Comparison of ENCODE assay signal across 29 cellular contexts in genomic region chr12:23742574-23742973, GRCh38.
"Had no signal": no experiment of that assay in that cellular context is flagged by ENCODE, and none has a peak within 500 bp of the region (broad histone marks: within the 10 kb centered on the region; RNA-seq: fewer than 3 reads in every experiment).

No MANE protein-coding gene starts in this region.

- FAIRE-seq: urothelium cell line had no signal

- H3K9me3 ChIP-seq: stomach, suprapubic skin, testis, thoracic aorta, thyroid gland, tibial artery, tibial nerve, transverse colon, upper lobe of left lung, upper lobe of right lung, uterus, vagina had no signal

- H3K27ac ChIP-seq: stomach, suprapubic skin, testis, thoracic aorta, thyroid gland, tibial artery, tibial nerve, transverse colon, upper lobe of left lung, upper lobe of right lung, uterus, vagina had no signal

- H3K4me3 ChIP-seq: stomach, suprapubic skin, testis, thoracic aorta, thyroid gland, tibial artery, tibial nerve, transverse colon, upper lobe of left lung, upper lobe of right lung, uterus, vagina had no signal

- H3K27ac Mint-ChIP-seq: stimulated activated effector memory CD8-positive, alpha-beta T cell treated with anti-CD3 and anti-CD28 coated beads, Interleukin-12 subunit alpha, Interleukin-12 subunit beta, amount 100 ng/mL, for 72 hours; stimulated activated memory B cell treated with anti-CD40 and anti-IgM and Interleukin-4, amounts not matched to agents 10 μg/mL and 1 μg/mL and 100 μg/mL, for 72 hours; stimulated activated naive B cell treated with anti-CD40 and anti-IgM and Interleukin-4, amounts not matched to agents 10 μg/mL and 1 μg/mL and 100 μg/mL, for 72 hours; stimulated activated naive CD8-positive, alpha-beta T cell treated with anti-CD3 and anti-CD28 coated beads, Interleukin-15, amount 100 ng/mL, for 72 hours; stimulated activated naive CD8-positive, alpha-beta T cell treated with anti-CD3 and anti-CD28 coated beads, Interleukin-15, Interleukin-2, amounts not matched to agents 100 ng/mL and 50 ng/mL, for 24 hours; type B pancreatic cell had no signal

- H3K36me3 ChIP-seq: thoracic aorta, thyroid gland, transverse colon, upper lobe of left lung, upper lobe of right lung, uterus had no signal

- H3K27me3 ChIP-seq: stomach, suprapubic skin, testis, thyroid gland, tibial artery, tibial nerve, transverse colon, upper lobe of left lung, upper lobe of right lung, uterus, vagina had no signal

- H3K4me1 ChIP-seq: stomach, suprapubic skin, testis, thyroid gland, tibial artery, tibial nerve, transverse colon, upper lobe of left lung, upper lobe of right lung, uterus, vagina had no signal

- ATAC-seq: stimulated activated effector memory CD8-positive, alpha-beta T cell treated with anti-CD3 and anti-CD28 coated beads, Interleukin-12 subunit alpha, Interleukin-12 subunit beta, amount 100 ng/mL, for 72 hours; stimulated activated memory B cell treated with anti-CD40 and anti-IgM and Interleukin-4, amounts not matched to agents 10 μg/mL and 1 μg/mL and 100 μg/mL, for 72 hours; stimulated activated naive B cell treated with anti-CD40 and anti-IgM and Interleukin-4, amounts not matched to agents 10 μg/mL and 1 μg/mL and 100 μg/mL, for 72 hours; stimulated activated naive CD8-positive, alpha-beta T cell treated with anti-CD3 and anti-CD28 coated beads, Interleukin-15, amount 100 ng/mL, for 72 hours; stimulated activated naive CD8-positive, alpha-beta T cell treated with anti-CD3 and anti-CD28 coated beads, Interleukin-15, Interleukin-2, amounts not matched to agents 100 U/mL and 50 U/mL, for 24 hours; upper lobe of right lung had no signal

- H3K4me3 Mint-ChIP-seq: stimulated activated effector memory CD8-positive, alpha-beta T cell treated with anti-CD3 and anti-CD28 coated beads, Interleukin-12 subunit alpha, Interleukin-12 subunit beta, amount 100 ng/mL, for 72 hours; stimulated activated memory B cell treated with anti-CD40 and anti-IgM and Interleukin-4, amounts not matched to agents 10 μg/mL and 1 μg/mL and 100 μg/mL, for 72 hours; stimulated activated naive B cell treated with anti-CD40 and anti-IgM and Interleukin-4, amounts not matched to agents 10 μg/mL and 1 μg/mL and 100 μg/mL, for 72 hours; stimulated activated naive CD8-positive, alpha-beta T cell treated with anti-CD3 and anti-CD28 coated beads, Interleukin-15, amount 100 ng/mL, for 72 hours; stimulated activated naive CD8-positive, alpha-beta T cell treated with anti-CD3 and anti-CD28 coated beads, Interleukin-15, Interleukin-2, amounts not matched to agents 100 ng/mL and 50 ng/mL, for 24 hours; type B pancreatic cell had no signal

- H3K27me3 Mint-ChIP-seq: stimulated activated memory B cell treated with anti-CD40 and anti-IgM and Interleukin-4, amounts not matched to agents 10 μg/mL and 1 μg/mL and 100 μg/mL, for 72 hours; stimulated activated naive B cell treated with anti-CD40 and anti-IgM and Interleukin-4, amounts not matched to agents 10 μg/mL and 1 μg/mL and 100 μg/mL, for 72 hours; stimulated activated naive CD8-positive, alpha-beta T cell treated with anti-CD3 and anti-CD28 coated beads, Interleukin-15, amount 100 ng/mL, for 72 hours; stimulated activated naive CD8-positive, alpha-beta T cell treated with anti-CD3 and anti-CD28 coated beads, Interleukin-15, Interleukin-2, amounts not matched to agents 100 ng/mL and 50 ng/mL, for 24 hours; type B pancreatic cell had no signal

- H3K4me1 Mint-ChIP-seq: stimulated activated effector memory CD8-positive, alpha-beta T cell treated with anti-CD3 and anti-CD28 coated beads, Interleukin-12 subunit alpha, Interleukin-12 subunit beta, amount 100 ng/mL, for 72 hours; stimulated activated memory B cell treated with anti-CD40 and anti-IgM and Interleukin-4, amounts not matched to agents 10 μg/mL and 1 μg/mL and 100 μg/mL, for 72 hours; stimulated activated naive B cell treated with anti-CD40 and anti-IgM and Interleukin-4, amounts not matched to agents 10 μg/mL and 1 μg/mL and 100 μg/mL, for 72 hours; stimulated activated naive CD8-positive, alpha-beta T cell treated with anti-CD3 and anti-CD28 coated beads, Interleukin-15, amount 100 ng/mL, for 72 hours had no signal

- H3K36me3 Mint-ChIP-seq: stimulated activated effector memory CD8-positive, alpha-beta T cell treated with anti-CD3 and anti-CD28 coated beads, Interleukin-12 subunit alpha, Interleukin-12 subunit beta, amount 100 ng/mL, for 72 hours had no signal

- DNase-seq: stimulated activated CD4-positive, alpha-beta T cell treated with anti-CD3 and anti-CD28 coated beads, Interleukin-2, amount 100 ng/mL, for 48 hours; stimulated activated CD4-positive, alpha-beta T cell treated with anti-CD3 and anti-CD28 coated beads, Interleukin-4, amount 100 ng/mL, for 1 hour; stimulated activated CD4-positive, alpha-beta T cell treated with anti-CD3 and anti-CD28 coated beads, Interleukin-4, amount 100 ng/mL, for 24 hours; stimulated activated CD4-positive, alpha-beta T cell treated with anti-CD3 and anti-CD28 coated beads, Interleukin-4, amount 100 ng/mL, for 4 hours; stimulated activated CD8-positive, alpha-beta memory T cell treated with anti-CD3 and anti-CD28 coated beads, Interleukin-4, amount 100 ng/mL, for 48 hours; stimulated activated naive B cell treated with anti-CD40 and anti-IgM and Interleukin-4, amounts not matched to agents 10 μg/mL and 1 μg/mL and 100 μg/mL, for 72 hours; stimulated activated naive CD4-positive, alpha-beta T cell; stimulated activated naive CD4-positive, alpha-beta T cell treated with Interleukin-2 at 50 U/mL for 16 hours; stimulated activated naive CD8-positive, alpha-beta T cell treated with anti-CD3 and anti-CD28 coated beads, Interleukin-15, amount 100 ng/mL, for 72 hours; stimulated activated naive CD8-positive, alpha-beta T cell treated with anti-CD3 and anti-CD28 coated beads, Interleukin-15, Interleukin-2, amounts not matched to agents 100 U/mL and 50 U/mL, for 24 hours; stomach; substantia nigra; testis; thyroid gland; tibial artery; transverse colon; trophoblast cell; upper lobe of left lung; upper lobe of right lung; uterus had no signal
